1 cellular context compared by ENCODE assay signal in the genomic region with DNA sequence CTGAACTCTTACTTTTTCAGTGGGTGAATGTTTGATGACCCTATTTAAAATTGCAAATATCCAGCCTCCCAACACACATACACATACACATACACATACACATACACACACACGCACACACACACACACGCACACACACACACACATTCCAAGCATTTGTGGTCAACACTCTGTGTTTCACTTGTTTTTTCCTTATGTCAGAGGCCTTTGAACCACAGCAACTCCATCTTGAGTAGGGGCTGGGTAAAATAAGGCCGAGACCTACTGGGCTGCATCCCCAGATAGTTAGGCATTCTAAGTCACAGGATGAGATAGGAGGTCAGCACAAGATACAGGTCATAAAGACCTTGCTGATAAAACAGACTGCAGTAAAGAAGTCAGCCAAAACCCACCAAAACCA.
TF ChIP-seq lines count a peak whose summit lies in the region.
"Not testable (repeated sequence)": the region's sequence is repeated elsewhere in the genome, so short reads cannot be mapped to it uniquely, and the experiment has no call there.

No MANE protein-coding gene starts in this region.

TF ChIP-seq in K562, 482 proteins besides CTCF, POLR2A, EP300 and RAD21 (continues in another document):
- TF ChIP-seq ETV1 (tag; conservative IDR thresholded peaks at IDR 0.05; ENCODE audit: low read depth) (peak; percentile 64; the same call in 1 of the 2 replicates), NFE2L1 (tag; IDR thresholded peaks at IDR 0.05; ENCODE audit: borderline replicate concordance, low read depth) (peak; percentile 75), ZNF239 (CRISPR knock-in tag; IDR thresholded peaks at IDR 0.05) (peak; percentile 67), ZNF354B (CRISPR knock-in tag; IDR thresholded peaks at IDR 0.05) (peak; percentile 58), HSF4 (CRISPR knock-in tag; IDR thresholded peaks at IDR 0.05; ENCODE audit: borderline replicate concordance) (peak; percentile 83; the same call in 1 of the 2 replicates), ZNF311 (CRISPR knock-in tag; IDR thresholded peaks at IDR 0.05) (peak; percentile 83), E2F3 (CRISPR knock-in tag; IDR thresholded peaks at IDR 0.05) (peak; percentile 83; the same call in 1 of the 2 replicates), ZKSCAN8 (CRISPR knock-in tag; IDR thresholded peaks at IDR 0.05) (peak; percentile 75; the same call in 1 of the 2 replicates), NFXL1 (CRISPR knock-in tag; IDR thresholded peaks at IDR 0.05) (peak; percentile 87), ZNF644 (tag; IDR thresholded peaks at IDR 0.05; ENCODE audit: low read depth) (peak; percentile 60; the same call in 1 of the 2 replicates), PPARD (CRISPR knock-in tag; IDR thresholded peaks at IDR 0.05) (peak; percentile 65; the same call in 1 of the 2 replicates), ZNF347 (CRISPR knock-in tag; IDR thresholded peaks at IDR 0.05; ENCODE audit: low read depth) (peak; percentile 70; the same call in 1 of the 2 replicates), ZNF583 (CRISPR knock-in tag; IDR thresholded peaks at IDR 0.05) (peak; percentile 98), IFI16 (CRISPR knock-in tag; IDR thresholded peaks at IDR 0.05) (peak; percentile 60; the same call in 1 of the 2 replicates), ZNF696 (CRISPR knock-in tag; conservative IDR thresholded peaks at IDR 0.05) (peak; percentile 36; the same call in 1 of the 2 replicates), CXXC5 (CRISPR knock-in tag; IDR thresholded peaks at IDR 0.05) (peak; percentile 91), MAFG (tag; conservative IDR thresholded peaks at IDR 0.05) (peak; percentile 58), TEAD2 (tag; IDR thresholded peaks at IDR 0.05) (peak; percentile 92), ZNF133 (CRISPR knock-in tag; IDR thresholded peaks at IDR 0.05) (peak; percentile 84; the same call in 1 of the 2 replicates), GABPB2 (CRISPR knock-in tag; conservative IDR thresholded peaks at IDR 0.05) (0 out of 2 replicates have a peak, but pooled peaks have one; percentile 15), BACH1 (tag; IDR thresholded peaks at IDR 0.05) (peak; percentile 71; the same call in 1 of the 2 replicates), ZNF507 (tag; conservative IDR thresholded peaks at IDR 0.05) (peak; percentile 33), DIDO1 (tag; IDR thresholded peaks at IDR 0.05; ENCODE audit: low read depth) (peak; percentile 90), POLR2H (tag; IDR thresholded peaks at IDR 0.05; ENCODE audit: low read depth) (peak; percentile 41; the same call in 1 of the 2 replicates), GTF2A2 (tag; IDR thresholded peaks at IDR 0.05) (peak; percentile 94), TAF7 (tag; IDR thresholded peaks at IDR 0.05) (peak; percentile 88), ZNF766 (CRISPR knock-in tag; conservative IDR thresholded peaks at IDR 0.05) (peak; percentile 89), HIVEP1 (CRISPR knock-in tag; IDR thresholded peaks at IDR 0.05) (peak; percentile 77; the same call in 1 of the 2 replicates), DDX20 (tag; IDR thresholded peaks at IDR 0.05; ENCODE audit: low read depth) (peak; percentile 94), PYGO2 (tag; IDR thresholded peaks at IDR 0.05) (peak; percentile 98), KLF10 (CRISPR knock-in tag; IDR thresholded peaks at IDR 0.05) (0 out of 2 replicates have a peak, but pooled peaks have one; percentile 36), ZNF197 (CRISPR knock-in tag; IDR thresholded peaks at IDR 0.05; ENCODE audit: low read depth) (peak; percentile 80; the same call in 1 of the 2 replicates)
- TF ChIP-seq, protein P1, sequence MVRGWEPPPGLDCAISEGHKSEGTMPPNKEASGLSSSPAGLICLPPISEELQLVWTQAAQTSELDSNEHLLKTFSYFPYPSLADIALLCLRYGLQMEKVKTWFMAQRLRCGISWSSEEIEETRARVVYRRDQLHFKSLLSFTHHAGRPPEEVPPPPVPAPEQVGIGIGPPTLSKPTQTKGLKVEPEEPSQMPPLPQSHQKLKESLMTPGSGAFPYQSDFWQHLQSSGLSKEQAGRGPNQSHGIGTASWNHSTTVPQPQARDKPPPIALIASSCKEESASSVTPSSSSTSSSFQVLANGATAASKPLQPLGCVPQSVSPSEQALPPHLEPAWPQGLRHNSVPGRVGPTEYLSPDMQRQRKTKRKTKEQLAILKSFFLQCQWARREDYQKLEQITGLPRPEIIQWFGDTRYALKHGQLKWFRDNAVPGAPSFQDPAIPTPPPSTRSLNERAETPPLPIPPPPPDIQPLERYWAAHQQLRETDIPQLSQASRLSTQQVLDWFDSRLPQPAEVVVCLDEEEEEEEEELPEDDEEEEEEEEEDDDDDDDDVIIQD (CRISPR knock-in tag; IDR thresholded peaks at IDR 0.05) = peak; percentile 31; the same call in 1 of the 2 replicates
- TF ChIP-seq, protein P2, sequence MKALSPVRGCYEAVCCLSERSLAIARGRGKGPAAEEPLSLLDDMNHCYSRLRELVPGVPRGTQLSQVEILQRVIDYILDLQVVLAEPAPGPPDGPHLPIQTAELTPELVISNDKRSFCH (CRISPR knock-in tag; IDR thresholded peaks at IDR 0.05) = peak; percentile 63; the same call in 1 of the 2 replicates
- TF ChIP-seq, protein P2 (tag; IDR thresholded peaks at IDR 0.05) = peak; percentile 96
- TF ChIP-seq, protein P3, sequence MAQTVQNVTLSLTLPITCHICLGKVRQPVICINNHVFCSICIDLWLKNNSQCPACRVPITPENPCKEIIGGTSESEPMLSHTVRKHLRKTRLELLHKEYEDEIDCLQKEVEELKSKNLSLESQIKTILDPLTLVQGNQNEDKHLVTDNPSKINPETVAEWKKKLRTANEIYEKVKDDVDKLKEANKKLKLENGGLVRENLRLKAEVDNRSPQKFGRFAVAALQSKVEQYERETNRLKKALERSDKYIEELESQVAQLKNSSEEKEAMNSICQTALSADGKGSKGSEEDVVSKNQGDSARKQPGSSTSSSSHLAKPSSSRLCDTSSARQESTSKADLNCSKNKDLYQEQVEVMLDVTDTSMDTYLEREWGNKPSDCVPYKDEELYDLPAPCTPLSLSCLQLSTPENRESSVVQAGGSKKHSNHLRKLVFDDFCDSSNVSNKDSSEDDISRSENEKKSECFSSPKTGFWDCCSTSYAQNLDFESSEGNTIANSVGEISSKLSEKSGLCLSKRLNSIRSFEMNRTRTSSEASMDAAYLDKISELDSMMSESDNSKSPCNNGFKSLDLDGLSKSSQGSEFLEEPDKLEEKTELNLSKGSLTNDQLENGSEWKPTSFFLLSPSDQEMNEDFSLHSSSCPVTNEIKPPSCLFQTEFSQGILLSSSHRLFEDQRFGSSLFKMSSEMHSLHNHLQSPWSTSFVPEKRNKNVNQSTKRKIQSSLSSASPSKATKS (CRISPR knock-in tag; IDR thresholded peaks at IDR 0.05) = 0 out of 2 replicates have a peak, but pooled peaks have one; percentile 65
- TF ChIP-seq, protein P4, sequence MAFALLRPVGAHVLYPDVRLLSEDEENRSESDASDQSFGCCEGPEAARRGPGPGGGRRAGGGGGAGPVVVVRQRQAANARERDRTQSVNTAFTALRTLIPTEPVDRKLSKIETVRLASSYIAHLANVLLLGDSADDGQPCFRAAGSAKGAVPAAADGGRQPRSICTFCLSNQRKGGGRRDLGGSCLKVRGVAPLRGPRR (CRISPR knock-in tag; IDR thresholded peaks at IDR 0.05) = 0 out of 2 replicates have a peak, but pooled peaks have one; percentile 72
- TF ChIP-seq, protein P5, sequence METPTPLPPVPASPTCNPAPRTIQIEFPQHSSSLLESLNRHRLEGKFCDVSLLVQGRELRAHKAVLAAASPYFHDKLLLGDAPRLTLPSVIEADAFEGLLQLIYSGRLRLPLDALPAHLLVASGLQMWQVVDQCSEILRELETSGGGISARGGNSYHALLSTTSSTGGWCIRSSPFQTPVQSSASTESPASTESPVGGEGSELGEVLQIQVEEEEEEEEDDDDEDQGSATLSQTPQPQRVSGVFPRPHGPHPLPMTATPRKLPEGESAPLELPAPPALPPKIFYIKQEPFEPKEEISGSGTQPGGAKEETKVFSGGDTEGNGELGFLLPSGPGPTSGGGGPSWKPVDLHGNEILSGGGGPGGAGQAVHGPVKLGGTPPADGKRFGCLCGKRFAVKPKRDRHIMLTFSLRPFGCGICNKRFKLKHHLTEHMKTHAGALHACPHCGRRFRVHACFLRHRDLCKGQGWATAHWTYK (CRISPR knock-in tag; IDR thresholded peaks at IDR 0.05) = peak; percentile 74; the same call in 1 of the 2 replicates
- TF ChIP-seq, protein P6, sequence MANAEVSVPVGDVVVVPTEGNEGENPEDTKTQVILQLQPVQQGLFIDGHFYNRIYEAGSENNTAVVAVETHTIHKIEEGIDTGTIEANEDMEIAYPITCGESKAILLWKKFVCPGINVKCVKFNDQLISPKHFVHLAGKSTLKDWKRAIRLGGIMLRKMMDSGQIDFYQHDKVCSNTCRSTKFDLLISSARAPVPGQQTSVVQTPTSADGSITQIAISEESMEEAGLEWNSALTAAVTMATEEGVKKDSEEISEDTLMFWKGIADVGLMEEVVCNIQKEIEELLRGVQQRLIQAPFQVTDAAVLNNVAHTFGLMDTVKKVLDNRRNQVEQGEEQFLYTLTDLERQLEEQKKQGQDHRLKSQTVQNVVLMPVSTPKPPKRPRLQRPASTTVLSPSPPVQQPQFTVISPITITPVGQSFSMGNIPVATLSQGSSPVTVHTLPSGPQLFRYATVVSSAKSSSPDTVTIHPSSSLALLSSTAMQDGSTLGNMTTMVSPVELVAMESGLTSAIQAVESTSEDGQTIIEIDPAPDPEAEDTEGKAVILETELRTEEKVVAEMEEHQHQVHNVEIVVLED (CRISPR knock-in tag; IDR thresholded peaks at IDR 0.05) = peak; percentile 43; the same call in 1 of the 2 replicates
- TF ChIP-seq, protein P7, sequence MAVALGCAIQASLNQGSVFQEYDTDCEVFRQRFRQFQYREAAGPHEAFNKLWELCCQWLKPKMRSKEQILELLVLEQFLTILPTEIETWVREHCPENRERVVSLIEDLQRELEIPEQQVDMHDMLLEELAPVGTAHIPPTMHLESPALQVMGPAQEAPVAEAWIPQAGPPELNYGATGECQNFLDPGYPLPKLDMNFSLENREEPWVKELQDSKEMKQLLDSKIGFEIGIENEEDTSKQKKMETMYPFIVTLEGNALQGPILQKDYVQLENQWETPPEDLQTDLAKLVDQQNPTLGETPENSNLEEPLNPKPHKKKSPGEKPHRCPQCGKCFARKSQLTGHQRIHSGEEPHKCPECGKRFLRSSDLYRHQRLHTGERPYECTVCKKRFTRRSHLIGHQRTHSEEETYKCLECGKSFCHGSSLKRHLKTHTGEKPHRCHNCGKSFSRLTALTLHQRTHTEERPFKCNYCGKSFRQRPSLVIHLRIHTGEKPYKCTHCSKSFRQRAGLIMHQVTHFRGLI (CRISPR knock-in tag; IDR thresholded peaks at IDR 0.05) = peak; percentile 80; the same call in 1 of the 2 replicates
- TF ChIP-seq, protein P8, sequence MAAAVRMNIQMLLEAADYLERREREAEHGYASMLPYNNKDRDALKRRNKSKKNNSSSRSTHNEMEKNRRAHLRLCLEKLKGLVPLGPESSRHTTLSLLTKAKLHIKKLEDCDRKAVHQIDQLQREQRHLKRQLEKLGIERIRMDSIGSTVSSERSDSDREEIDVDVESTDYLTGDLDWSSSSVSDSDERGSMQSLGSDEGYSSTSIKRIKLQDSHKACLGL (CRISPR knock-in tag; IDR thresholded peaks at IDR 0.05; ENCODE audit: borderline replicate concordance, poor library complexity, severe bottlenecking) = peak; percentile 22
- TF ChIP-seq, protein P9, sequence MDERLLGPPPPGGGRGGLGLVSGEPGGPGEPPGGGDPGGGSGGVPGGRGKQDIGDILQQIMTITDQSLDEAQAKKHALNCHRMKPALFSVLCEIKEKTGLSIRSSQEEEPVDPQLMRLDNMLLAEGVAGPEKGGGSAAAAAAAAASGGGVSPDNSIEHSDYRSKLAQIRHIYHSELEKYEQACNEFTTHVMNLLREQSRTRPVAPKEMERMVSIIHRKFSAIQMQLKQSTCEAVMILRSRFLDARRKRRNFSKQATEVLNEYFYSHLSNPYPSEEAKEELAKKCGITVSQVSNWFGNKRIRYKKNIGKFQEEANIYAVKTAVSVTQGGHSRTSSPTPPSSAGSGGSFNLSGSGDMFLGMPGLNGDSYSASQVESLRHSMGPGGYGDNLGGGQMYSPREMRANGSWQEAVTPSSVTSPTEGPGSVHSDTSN (CRISPR knock-in tag; IDR thresholded peaks at IDR 0.05; ENCODE audit: low read depth) = not testable (repeated sequence)
- TF ChIP-seq, protein P9 (tag; conservative IDR thresholded peaks at IDR 0.05; ENCODE audit: low read depth) = peak; percentile 73
- TF ChIP-seq, protein P10, sequence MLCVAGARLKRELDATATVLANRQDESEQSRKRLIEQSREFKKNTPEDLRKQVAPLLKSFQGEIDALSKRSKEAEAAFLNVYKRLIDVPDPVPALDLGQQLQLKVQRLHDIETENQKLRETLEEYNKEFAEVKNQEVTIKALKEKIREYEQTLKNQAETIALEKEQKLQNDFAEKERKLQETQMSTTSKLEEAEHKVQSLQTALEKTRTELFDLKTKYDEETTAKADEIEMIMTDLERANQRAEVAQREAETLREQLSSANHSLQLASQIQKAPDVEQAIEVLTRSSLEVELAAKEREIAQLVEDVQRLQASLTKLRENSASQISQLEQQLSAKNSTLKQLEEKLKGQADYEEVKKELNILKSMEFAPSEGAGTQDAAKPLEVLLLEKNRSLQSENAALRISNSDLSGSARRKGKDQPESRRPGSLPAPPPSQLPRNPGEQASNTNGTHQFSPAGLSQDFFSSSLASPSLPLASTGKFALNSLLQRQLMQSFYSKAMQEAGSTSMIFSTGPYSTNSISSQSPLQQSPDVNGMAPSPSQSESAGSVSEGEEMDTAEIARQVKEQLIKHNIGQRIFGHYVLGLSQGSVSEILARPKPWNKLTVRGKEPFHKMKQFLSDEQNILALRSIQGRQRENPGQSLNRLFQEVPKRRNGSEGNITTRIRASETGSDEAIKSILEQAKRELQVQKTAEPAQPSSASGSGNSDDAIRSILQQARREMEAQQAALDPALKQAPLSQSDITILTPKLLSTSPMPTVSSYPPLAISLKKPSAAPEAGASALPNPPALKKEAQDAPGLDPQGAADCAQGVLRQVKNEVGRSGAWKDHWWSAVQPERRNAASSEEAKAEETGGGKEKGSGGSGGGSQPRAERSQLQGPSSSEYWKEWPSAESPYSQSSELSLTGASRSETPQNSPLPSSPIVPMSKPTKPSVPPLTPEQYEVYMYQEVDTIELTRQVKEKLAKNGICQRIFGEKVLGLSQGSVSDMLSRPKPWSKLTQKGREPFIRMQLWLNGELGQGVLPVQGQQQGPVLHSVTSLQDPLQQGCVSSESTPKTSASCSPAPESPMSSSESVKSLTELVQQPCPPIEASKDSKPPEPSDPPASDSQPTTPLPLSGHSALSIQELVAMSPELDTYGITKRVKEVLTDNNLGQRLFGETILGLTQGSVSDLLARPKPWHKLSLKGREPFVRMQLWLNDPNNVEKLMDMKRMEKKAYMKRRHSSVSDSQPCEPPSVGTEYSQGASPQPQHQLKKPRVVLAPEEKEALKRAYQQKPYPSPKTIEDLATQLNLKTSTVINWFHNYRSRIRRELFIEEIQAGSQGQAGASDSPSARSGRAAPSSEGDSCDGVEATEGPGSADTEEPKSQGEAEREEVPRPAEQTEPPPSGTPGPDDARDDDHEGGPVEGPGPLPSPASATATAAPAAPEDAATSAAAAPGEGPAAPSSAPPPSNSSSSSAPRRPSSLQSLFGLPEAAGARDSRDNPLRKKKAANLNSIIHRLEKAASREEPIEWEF (CRISPR knock-in tag; IDR thresholded peaks at IDR 0.05) = 0 out of 2 replicates have a peak, but pooled peaks have one; percentile 63
